Comparison of ENCODE assay signal across 10 cellular contexts in genomic region chr19:8553729-8554128, GRCh38. TPM values are rescaled to one million over a fixed set of nuclear protein-coding genes. Genes with fewer than 3 reads are reported as not detected.
DNase-seq lines count a peak whose midpoint lies in the region; ATAC-seq and TF ChIP-seq lines count a peak whose summit lies in the region.
"Not testable (repeated sequence)": the region's sequence is repeated elsewhere in the genome, so short reads cannot be mapped to it uniquely, and the experiment has no call there.
"Had no signal": no experiment of that assay in that cellular context is flagged by ENCODE, and none has a peak within 500 bp of the region (broad histone marks: within the 10 kb centered on the region; RNA-seq: fewer than 3 reads in every experiment).

No MANE protein-coding gene starts in this region.

- not testable (repeated sequence) for H3K27me3 Mint-ChIP-seq in CD14-positive monocyte (ENCODE audit: low read depth in 3 of 3); activated T-helper 17 cell treated with anti-CD3 and anti-CD28 coated beads, Interleukin-2, amount 50 U/mL, for 72 hours; central memory CD8-positive, alpha-beta T cell; immature natural killer cell (ENCODE audit: low read depth in 3 of 3); natural killer cell treated with Interleukin-12 subunit alpha and Interleukin-12 subunit beta and Interleukin-15 and Interleukin-18, amount 100 ng/mL, for 72 hours; type B pancreatic cell

- not testable (repeated sequence) for H3K4me3 ChIP-seq in HEK293 (ENCODE audit: low read depth, low read length)

- ATAC-seq in activated T-helper 17 cell treated with anti-CD3 and anti-CD28 coated beads, Interleukin-2, amount 50 U/mL, for 72 hours (replicated peaks); central memory CD8-positive, alpha-beta T cell (replicated peaks; ENCODE audit: extremely low read depth, poor library complexity, severe bottlenecking); natural killer cell treated with Interleukin-12 subunit alpha and Interleukin-12 subunit beta and Interleukin-15 and Interleukin-18, amount 100 ng/mL, for 72 hours: not testable (repeated sequence)

- not testable (repeated sequence) for H3K4me3 Mint-ChIP-seq in CD14-positive monocyte; activated T-helper 17 cell treated with anti-CD3 and anti-CD28 coated beads, Interleukin-2, amount 50 U/mL, for 72 hours; central memory CD8-positive, alpha-beta T cell; immature natural killer cell; natural killer cell treated with Interleukin-12 subunit alpha and Interleukin-12 subunit beta and Interleukin-15 and Interleukin-18, amount 100 ng/mL, for 72 hours; type B pancreatic cell

- CTCF ChIA-PET in HEK293 (lab: Yijun Ruan, JAX) = interaction anchor here (0.7 kb wide), 1 partner anchor 25 kb away, joined by 3 read pairs; no protein-coding TSS in a partner anchor

- H3K36me3 Mint-ChIP-seq in CD14-positive monocyte (peaks cover 67 to 89% of the 10 kb centered on the region in 2 donors), immature natural killer cell (peaks cover 15 to 31% (median 15%) of the 10 kb centered on the region in 3 donors)
- peaks cover 48% of the 10 kb centered on the region for H3K36me3 Mint-ChIP-seq in activated T-helper 17 cell treated with anti-CD3 and anti-CD28 coated beads, Interleukin-2, amount 50 U/mL, for 72 hours (ENCODE audit: low read depth)
- peaks cover 58% of the 10 kb centered on the region for H3K36me3 Mint-ChIP-seq in central memory CD8-positive, alpha-beta T cell (ENCODE audit: insufficient read depth)
- H3K36me3 Mint-ChIP-seq in natural killer cell treated with Interleukin-12 subunit alpha and Interleukin-12 subunit beta and Interleukin-15 and Interleukin-18, amount 100 ng/mL, for 72 hours = peaks cover 19% of the 10 kb centered on the region
- not testable (repeated sequence) for H3K36me3 Mint-ChIP-seq in type B pancreatic cell

- not testable (repeated sequence) for DNase-seq in CD14-positive monocyte (ENCODE audit: low spot score); central memory CD8-positive, alpha-beta T cell (ENCODE audit: low spot score in 2 of 2); immature natural killer cell; natural killer cell treated with Interleukin-12 subunit alpha and Interleukin-12 subunit beta and Interleukin-15 and Interleukin-18, amount 100 ng/mL, for 72 hours (ENCODE audit: low spot score); type B pancreatic cell (ENCODE audit: extremely low spot score, unreplicated experiment)

- H3K4me1 Mint-ChIP-seq in CD14-positive monocyte = peaks cover 15% of the 10 kb centered on the region
- peaks cover 13% of the 10 kb centered on the region for H3K4me1 Mint-ChIP-seq in activated T-helper 17 cell treated with anti-CD3 and anti-CD28 coated beads, Interleukin-2, amount 50 U/mL, for 72 hours
- H3K4me1 Mint-ChIP-seq in central memory CD8-positive, alpha-beta T cell = peaks cover 40% of the 10 kb centered on the region
- peaks cover 40 to 49% of the 10 kb centered on the region in 2 donors for H3K4me1 Mint-ChIP-seq in immature natural killer cell
- peaks cover 24 to 28% of the 10 kb centered on the region in 2 donors for H3K4me1 Mint-ChIP-seq in natural killer cell treated with Interleukin-12 subunit alpha and Interleukin-12 subunit beta and Interleukin-15 and Interleukin-18, amount 100 ng/mL, for 72 hours (ENCODE audit: low read depth in 2 of 2)
- H3K4me1 Mint-ChIP-seq in type B pancreatic cell (ENCODE audit: unreplicated experiment) = not testable (repeated sequence)

- H3K9me3 ChIP-seq in HEK293 (ENCODE audit: control insufficient read depth, insufficient read depth, low read depth, low read length) = not testable (repeated sequence)

- H3K4me1 ChIP-seq in HEK293 (ENCODE audit: control insufficient read depth, insufficient read depth, low read length) = not testable (repeated sequence)

- peak overlapping the region in 4 of 7 donors; percentile 36 to 78 (median 55) for H3K27ac Mint-ChIP-seq in CD14-positive monocyte
- H3K27ac Mint-ChIP-seq in activated T-helper 17 cell treated with anti-CD3 and anti-CD28 coated beads, Interleukin-2, amount 50 U/mL, for 72 hours = peak overlapping the region; percentile 74
- H3K27ac Mint-ChIP-seq in central memory CD8-positive, alpha-beta T cell (ENCODE audit: low read depth) = peak overlapping the region; percentile 82
- peak overlapping the region in 5 of 6 donors; percentile 48 to 88 (median 81) for H3K27ac Mint-ChIP-seq in immature natural killer cell
- H3K27ac Mint-ChIP-seq in natural killer cell treated with Interleukin-12 subunit alpha and Interleukin-12 subunit beta and Interleukin-15 and Interleukin-18, amount 100 ng/mL, for 72 hours = peak overlapping the region; percentile 64 to 82
- H3K27ac Mint-ChIP-seq in type B pancreatic cell = peak overlapping the region; percentile 9

- H3K36me3 ChIP-seq in HEK293 (ENCODE audit: control insufficient read depth in 2 of 2, insufficient read depth in 1 of 2, low read length in 2 of 2) = not testable (repeated sequence)

- POLR2A ChIA-PET in HEK293 (lab: Yijun Ruan, JAX) = not testable (repeated sequence)

- not testable (repeated sequence) for TF ChIP-seq CTCF in CD14-positive monocyte (IDR thresholded peaks at IDR 0.05); HEK293 (tag by site-specific recombination; IDR thresholded peaks at IDR 0.05); type B pancreatic cell (conservative IDR thresholded peaks at IDR 0.05)

- intact Hi-C loops in CD14-positive monocyte (cut with micrococcal nuclease) = not testable (repeated sequence)

- not testable (repeated sequence) for H3K27ac ChIP-seq in HEK293 (ENCODE audit: extremely low read depth, low read depth, low read length)

- H3K9me3 Mint-ChIP-seq in CD14-positive monocyte; activated T-helper 17 cell treated with anti-CD3 and anti-CD28 coated beads, Interleukin-2, amount 50 U/mL, for 72 hours; central memory CD8-positive, alpha-beta T cell; immature natural killer cell; natural killer cell treated with Interleukin-12 subunit alpha and Interleukin-12 subunit beta and Interleukin-15 and Interleukin-18, amount 100 ng/mL, for 72 hours; type B pancreatic cell: not testable (repeated sequence)

TF ChIP-seq in HEK293, 187 proteins besides CTCF, POLR2A, EP300 and RAD21:
- TF ChIP-seq ZNF121 (tag by site-specific recombination; IDR thresholded peaks at IDR 0.05) (0 out of 2 replicates have a peak, but pooled peaks have one; percentile 33), ZNF596 (tag by site-specific recombination; IDR thresholded peaks at IDR 0.05) (peak; percentile 95)

RNA-seq across cellular contexts. Expression of gene MYO1F, which starts 23.5 kb away (rescaled TPM):
- polyA plus RNA-seq in CD14-positive monocyte = 100 to 1,000 TPM; 121 to 197 TPM
- total RNA-seq in activated T-helper 17 cell treated with anti-CD3 and anti-CD28 coated beads, Interleukin-2, amount 50 U/mL, for 72 hours = 100 to 1,000 TPM in 1 of 2 donors, 10 to 100 TPM in 1; 68.7 to 134 TPM
- polyA plus RNA-seq in immature natural killer cell = 100 to 1,000 TPM; 104 to 340 (median 110) TPM
- 100 to 1,000 TPM; 216 to 232 TPM for total RNA-seq in natural killer cell treated with Interleukin-12 subunit alpha and Interleukin-12 subunit beta and Interleukin-15 and Interleukin-18, amount 100 ng/mL, for 72 hours
- 0.14 and 0.64 TPM in 2 replicates for total RNA-seq in type B pancreatic cell (ENCODE audit: low replicate concordance)

RNA-seq across cellular contexts. Expression of gene ZNF414, which starts 39.8 kb away (rescaled TPM):
- polyA plus RNA-seq in CD14-positive monocyte (1 to 10 TPM; 4.1 to 4.7 TPM), immature natural killer cell (10 to 100 TPM in 1 of 3 donors, 1 to 10 TPM in 2; 6.0 to 20.8 (median 8.3) TPM)
- total RNA-seq in activated T-helper 17 cell treated with anti-CD3 and anti-CD28 coated beads, Interleukin-2, amount 50 U/mL, for 72 hours = 10 to 100 TPM; 18.4 to 19.1 TPM
- 10 to 100 TPM; 15.5 to 16.8 TPM for total RNA-seq in natural killer cell treated with Interleukin-12 subunit alpha and Interleukin-12 subunit beta and Interleukin-15 and Interleukin-18, amount 100 ng/mL, for 72 hours
- total RNA-seq in type B pancreatic cell (ENCODE audit: low replicate concordance) = 19.9 and 25.4 TPM in 2 replicates

RNA-seq across cellular contexts. Expression of gene PRAM1, which starts 51.3 kb away (rescaled TPM):
- polyA plus RNA-seq in CD14-positive monocyte = 10 to 100 TPM; 43.3 to 69.0 TPM
- total RNA-seq in activated T-helper 17 cell treated with anti-CD3 and anti-CD28 coated beads, Interleukin-2, amount 50 U/mL, for 72 hours = 1 to 10 TPM; 1.1 to 2.9 TPM
- 1 to 10 TPM; 1.9 to 3.7 (median 2.5) TPM for polyA plus RNA-seq in immature natural killer cell
- total RNA-seq in natural killer cell treated with Interleukin-12 subunit alpha and Interleukin-12 subunit beta and Interleukin-15 and Interleukin-18, amount 100 ng/mL, for 72 hours = 1 to 10 TPM; 1.5 to 2.0 TPM
- 0.31 TPM in 2 replicates for total RNA-seq in type B pancreatic cell (ENCODE audit: low replicate concordance)
- total RNA-seq: Caco-2 had no signal
- polyA plus RNA-seq: AG04450; CD4-positive, alpha-beta memory T cell had no signal

RNA-seq across cellular contexts. Expression of gene ADAMTS10, which starts 56.8 kb away (rescaled TPM):
- not detected for polyA plus RNA-seq in CD14-positive monocyte
- 1 to 10 TPM; 2.5 to 7.4 TPM for total RNA-seq in activated T-helper 17 cell treated with anti-CD3 and anti-CD28 coated beads, Interleukin-2, amount 50 U/mL, for 72 hours
- polyA plus RNA-seq in immature natural killer cell = 1 to 10 TPM; 1.4 to 7.4 (median 2.3) TPM
- total RNA-seq in natural killer cell treated with Interleukin-12 subunit alpha and Interleukin-12 subunit beta and Interleukin-15 and Interleukin-18, amount 100 ng/mL, for 72 hours = 10 to 100 TPM in 1 of 2 donors, 1 to 10 TPM in 1; 8.2 to 11.3 TPM
- 6.4 and 59.2 TPM in 2 replicates for total RNA-seq in type B pancreatic cell (ENCODE audit: low replicate concordance)

Comparison
In these comparisons a context has a peak if more than half of its experiments do, and no peak if none do; other contexts are left out.
1. H3K27ac Mint-ChIP-seq: peak in every context shown above with its lines; median percentile 82 in central memory CD8-positive, alpha-beta T cell; 81 in immature natural killer cell; 74 in activated T-helper 17 cell treated with anti-CD3 and anti-CD28 coated beads, Interleukin-2, amount 50 U/mL, for 72 hours; 73 in natural killer cell treated with Interleukin-12 subunit alpha and Interleukin-12 subunit beta and Interleukin-15 and Interleukin-18, amount 100 ng/mL, for 72 hours; 55 in CD14-positive monocyte; 9 in type B pancreatic cell.
2. RNA of gene MYO1F, which starts 23.5 kb away (total RNA-seq): 216 to 232 TPM in natural killer cell treated with Interleukin-12 subunit alpha and Interleukin-12 subunit beta and Interleukin-15 and Interleukin-18, amount 100 ng/mL, for 72 hours and 68.7 to 134 TPM in activated T-helper 17 cell treated with anti-CD3 and anti-CD28 coated beads, Interleukin-2, amount 50 U/mL, for 72 hours; 0.14 to 0.64 TPM in type B pancreatic cell; every median in the first group is over 10 times any median in the second.